27 cellular contexts compared by ENCODE assay signal in genomic region chr14:88426271-88426670, GRCh38. TPM values are rescaled to one million over a fixed set of nuclear protein-coding genes. Genes with fewer than 3 reads are reported as not detected.
DNase-seq lines count a peak whose midpoint lies in the region; ATAC-seq, FAIRE-seq and TF ChIP-seq lines count a peak whose summit lies in the region.
"Had no signal": no experiment of that assay in that cellular context is flagged by ENCODE, and none has a peak within 500 bp of the region (broad histone marks: within the 10 kb centered on the region; RNA-seq: fewer than 3 reads in every experiment).

No MANE protein-coding gene starts in this region.

- H3K36me3 Mint-ChIP-seq in activated naive CD8-positive, alpha-beta T cell treated with anti-CD3 and anti-CD28 coated beads for 36 hours: no peaks in the 10 kb centered on the region
- H3K36me3 Mint-ChIP-seq: CD4-positive, CD25-positive, alpha-beta regulatory T cell had no signal

- H3K27me3 ChIP-seq in bronchial epithelial cell (ENCODE audit: control insufficient read depth, insufficient read depth, low read length): no peaks in the 10 kb centered on the region
- H3K27me3 ChIP-seq: adrenal gland, esophagus muscularis mucosa, heart right ventricle, neutrophil, vagina had no signal

- TF ChIP-seq CTCF in bronchial epithelial cell (IDR thresholded peaks at IDR 0.05; ENCODE audit: insufficient read depth, low read length, severe bottlenecking): no peak

- no peak overlapping the region for H3K4me3 Mint-ChIP-seq in activated naive CD8-positive, alpha-beta T cell treated with anti-CD3 and anti-CD28 coated beads for 36 hours
- H3K4me3 Mint-ChIP-seq: activated CD4-positive, alpha-beta memory T cell treated with anti-CD3 and anti-CD28 coated beads for 36 hours; CD4-positive, CD25-positive, alpha-beta regulatory T cell; T-helper 1 cell treated with Interleukin-12 subunit alpha and Interleukin-12 subunit beta and Interleukin-4 antibody, amounts not matched to agents 30 μg/mL and 1 μg/mL, for 36 hours had no signal

- no peak overlapping the region for H3K4me3 ChIP-seq in bronchial epithelial cell (ENCODE audit: low read depth, low read length)
- H3K4me3 ChIP-seq: adrenal gland, esophagus muscularis mucosa, GM12878, heart right ventricle, vagina had no signal

- DNase-seq in AG08396 (ENCODE audit: low spot score) (peak; percentile 9), M059J (ENCODE audit: low read depth) (peak; percentile 79), bronchial epithelial cell (ENCODE audit: low read depth) (no peak), iris pigment epithelial cell (ENCODE audit: low read depth) (peak; percentile 49), DMS 273 treated with DMSO at 0.1 percent for 48 hours (lab: John Stamatoyannopoulos, UW) (no peak), islet precursor cell (no peak)
- DNase-seq in activated naive CD8-positive, alpha-beta T cell treated with anti-CD3 and anti-CD28 coated beads for 36 hours: no peak
- DNase-seq: ACHN; activated CD4-positive, alpha-beta memory T cell treated with anti-CD3 and anti-CD28 coated beads for 36 hours; activated gamma-delta T cell; adrenal gland; CD4-positive, CD25-positive, alpha-beta regulatory T cell; cerebellar nuclear complex; effector memory CD4-positive, alpha-beta T cell; MM.1S; NCI-H1694; NCI-H774; SIG-M5; stimulated activated CD4-positive, alpha-beta T cell treated with anti-CD3 and anti-CD28 coated beads, Interleukin-12 subunit alpha, Interleukin-12 subunit beta, amount 100 ng/mL, for 4 hours; WERI-Rb-1 had no signal

- H3K4me1 Mint-ChIP-seq in activated naive CD8-positive, alpha-beta T cell treated with anti-CD3 and anti-CD28 coated beads for 36 hours: peaks cover 2% of the 10 kb centered on the region
- H3K4me1 Mint-ChIP-seq: CD4-positive, CD25-positive, alpha-beta regulatory T cell had no signal

- H3K9me3 Mint-ChIP-seq in activated naive CD8-positive, alpha-beta T cell treated with anti-CD3 and anti-CD28 coated beads for 36 hours: no peaks in the 10 kb centered on the region
- H3K9me3 Mint-ChIP-seq: activated CD4-positive, alpha-beta memory T cell treated with anti-CD3 and anti-CD28 coated beads for 36 hours; T-helper 1 cell treated with Interleukin-12 subunit alpha and Interleukin-12 subunit beta and Interleukin-4 antibody, amounts not matched to agents 30 μg/mL and 1 μg/mL, for 36 hours had no signal

- no peaks in the 10 kb centered on the region for H3K36me3 ChIP-seq in bronchial epithelial cell (ENCODE audit: control insufficient read depth, insufficient read depth, low read length)
- H3K36me3 ChIP-seq: adrenal gland, neutrophil, vagina, WERI-Rb-1 had no signal

- no peaks in the 10 kb centered on the region for H3K27me3 Mint-ChIP-seq in activated naive CD8-positive, alpha-beta T cell treated with anti-CD3 and anti-CD28 coated beads for 36 hours
- H3K27me3 Mint-ChIP-seq: activated CD4-positive, alpha-beta memory T cell treated with anti-CD3 and anti-CD28 coated beads for 36 hours; CD4-positive, CD25-positive, alpha-beta regulatory T cell had no signal

- ATAC-seq in HG03521 (IDR thresholded peaks at IDR 0.05; ENCODE audit: unreplicated experiment): no peak
- ATAC-seq: GM12878, heart right ventricle had no signal

- FAIRE-seq in bronchial epithelial cell (lab: Jason Lieb, UNC): peak; percentile 36
- FAIRE-seq: GM12878 had no signal

- no peak overlapping the region for H3K27ac Mint-ChIP-seq in activated naive CD8-positive, alpha-beta T cell treated with anti-CD3 and anti-CD28 coated beads for 36 hours
- H3K27ac Mint-ChIP-seq: activated CD4-positive, alpha-beta memory T cell treated with anti-CD3 and anti-CD28 coated beads for 36 hours; CD4-positive, CD25-positive, alpha-beta regulatory T cell; T-helper 1 cell treated with Interleukin-12 subunit alpha and Interleukin-12 subunit beta and Interleukin-4 antibody, amounts not matched to agents 30 μg/mL and 1 μg/mL, for 36 hours had no signal

RNA-seq across cellular contexts. Expression of gene SPATA7, which starts 40.8 kb away (rescaled TPM):
- 8.1 and 11.0 TPM in 2 replicates for total RNA-seq in M059J (2014; rRNA removed; shearing (Covaris generic))
- 7.4 and 9.2 TPM in 2 replicates for total RNA-seq in bronchial epithelial cell
- total RNA-seq in activated naive CD8-positive, alpha-beta T cell treated with anti-CD3 and anti-CD28 coated beads for 36 hours: 1 to 10 TPM; 2.5 to 3.0 TPM

Comparison
In these comparisons a context has a peak if more than half of its experiments do, and no peak if none do; other contexts are left out.
1. DNase-seq: peak in AG08396 (single experiment), M059J (single experiment) and iris pigment epithelial cell (single experiment); none in bronchial epithelial cell (single experiment), activated naive CD8-positive, alpha-beta T cell treated with anti-CD3 and anti-CD28 coated beads for 36 hours (single experiment), DMS 273 treated with DMSO at 0.1 percent for 48 hours (single experiment) and islet precursor cell (single experiment).